18 cellular contexts compared by ENCODE assay signal in genomic region chr7:16123117-16123770, GRCh38.
DNase-seq lines count a peak whose midpoint lies in the region; TF ChIP-seq lines count a peak whose summit lies in the region.
"Had no signal": no experiment of that assay in that cellular context is flagged by ENCODE, and none has a peak within 500 bp of the region (broad histone marks: within the 10 kb centered on the region; RNA-seq: fewer than 3 reads in every experiment).

No MANE protein-coding gene starts in this region.

- POLR2A ChIA-PET in A673 (lab: Charles Lee; ENCODE audit: low non-redundant PET), result interaction anchor here (0.6 kb wide), 1 partner anchor 39 kb away, joined by 15 read pairs; no protein-coding TSS in a partner anchor
- POLR2A ChIA-PET in HEK293 (lab: Yijun Ruan, JAX), result no interaction called here

- no peak for TF ChIP-seq POLR2A in sigmoid colon (IDR thresholded peaks at IDR 0.05)

- H3K27me3 ChIP-seq in A673 (replicated peaks; ENCODE audit: insufficient read depth, low read depth, low read length, poor library complexity), result peaks cover 29% of the 10 kb centered on the region
- no peaks in the 10 kb centered on the region for H3K27me3 ChIP-seq in sigmoid colon

- H3K9me3 ChIP-seq in A673 (ENCODE audit: low read depth, low read length, poor library complexity, severe bottlenecking) (no peaks in the 10 kb centered on the region), HEK293 (ENCODE audit: control insufficient read depth, insufficient read depth, low read depth, low read length) (no peaks in the 10 kb centered on the region), SK-N-MC (ENCODE audit: low read depth, low read length) (peaks cover 9% of the 10 kb centered on the region), sigmoid colon (no peaks in the 10 kb centered on the region)
- H3K9me3 ChIP-seq: A549 had no signal

- CTCF ChIA-PET in A673 (lab: Charles Lee), result interaction anchor here (1.1 kb wide), 1 partner anchor 441 kb away, joined by 3 read pairs; no protein-coding TSS in a partner anchor
- CTCF ChIA-PET in HEK293 (lab: Yijun Ruan, JAX), result interaction anchor here (1.3 kb wide), 1 partner anchor 25 kb away, joined by 4 read pairs; no protein-coding TSS in a partner anchor

- intact Hi-C loops in A673 (cut with micrococcal nuclease; ENCODE audit: unreplicated experiment), result no loop called here
- intact Hi-C loops in sigmoid colon (cut with DNase I), result no loop called here

- H3K9ac ChIP-seq in SK-N-MC (ENCODE audit: insufficient read length), result no peak overlapping the region

- H3K4me1 ChIP-seq in A673 (ENCODE audit: insufficient read depth, low read length, poor library complexity, severe bottlenecking) (peaks cover 9% of the 10 kb centered on the region), HEK293 (ENCODE audit: control insufficient read depth, insufficient read depth, low read length) (no peaks in the 10 kb centered on the region), sigmoid colon (no peaks in the 10 kb centered on the region)
- H3K4me1 ChIP-seq: A549 had no signal

- H3K27ac ChIP-seq in A673 (ENCODE audit: low read depth, low read length, poor library complexity, severe bottlenecking), result no peak overlapping the region
- H3K27ac ChIP-seq in HEK293 (ENCODE audit: extremely low read depth, low read depth, low read length), result no peak overlapping the region
- H3K27ac ChIP-seq in SK-N-MC, result no peak overlapping the region
- H3K27ac ChIP-seq in coronary artery, result no peak overlapping the region
- H3K27ac ChIP-seq in sigmoid colon, result no peak overlapping the region
- H3K27ac ChIP-seq: A549 had no signal

- TF ChIP-seq EP300 in sigmoid colon (IDR thresholded peaks at IDR 0.05), result no peak

- DNase-seq in A673 (ENCODE audit: low spot score), result peak; percentile 70
- DNase-seq in NCI-H146 treated with DMSO at 0.1 percent for 48 hours (lab: John Stamatoyannopoulos, UW; ENCODE audit: unreplicated experiment), result peak; percentile 9
- DNase-seq in SK-N-MC (ENCODE audit: low read depth, low spot score), result peak; percentile 42
- DNase-seq in coronary artery (ENCODE audit: low spot score), result no peak
- no peak for DNase-seq in NCI-H82 treated with DMSO at 0.1 percent for 48 hours (lab: John Stamatoyannopoulos, UW; ENCODE audit: unreplicated experiment)
- DNase-seq in sigmoid colon, result no peak
- DNase-seq: 8988T; C1 segment of cervical spinal cord; Calu3; CD4-positive, alpha-beta memory T cell; COR-L47; DMS53; DMS79 treated with DMSO at 0.1 percent for 48 hours; GF-D8; GOT3; H7 had no signal

- BruUV-seq in A673 (replicated peaks; lab: Mats Ljungman, UMichigan), result no TSS peak

- H3K4me3 ChIP-seq in A673 (ENCODE audit: low read depth, low read length, poor library complexity, severe bottlenecking) (no peak overlapping the region), HEK293 (ENCODE audit: low read depth, low read length) (no peak overlapping the region), SK-N-MC (no peak overlapping the region), coronary artery (no peak overlapping the region), sigmoid colon (no peak overlapping the region)
- H3K4me3 ChIP-seq: A549 had no signal

- TF ChIP-seq CTCF in A673 (conservative IDR thresholded peaks at IDR 0.05; ENCODE audit: low read depth, low read length) (no peak), HEK293 (tag by site-specific recombination; IDR thresholded peaks at IDR 0.05) (no peak), coronary artery (IDR thresholded peaks at IDR 0.05) (no peak), sigmoid colon (IDR thresholded peaks at IDR 0.05) (no peak)

- WGBS in sigmoid colon, 2 donors, result 92 to 93% methylated on average over 4 of the region's 4 CpGs

- H3K36me3 ChIP-seq in A673 (ENCODE audit: insufficient read depth, low read length, poor library complexity, severe bottlenecking) (no peaks in the 10 kb centered on the region), HEK293 (ENCODE audit: control insufficient read depth in 2 of 2, insufficient read depth in 1 of 2, low read length in 2 of 2) (no peaks in the 10 kb centered on the region), SK-N-MC (ENCODE audit: insufficient read depth, low read length) (no peaks in the 10 kb centered on the region), sigmoid colon (peaks cover 0 to 2% (median 0%) of the 10 kb centered on the region in 4 donors)

TF ChIP-seq in HEK293, 187 proteins besides CTCF, POLR2A, EP300 and RAD21 (continues in another document):
- TF ChIP-seq ZNF19 (tag by site-specific recombination; IDR thresholded peaks at IDR 0.05; ENCODE audit: low read depth), result no peak
- TF ChIP-seq ZSCAN16 (tag by site-specific recombination; IDR thresholded peaks at IDR 0.05), result no peak
- no peak for TF ChIP-seq KLF7 (tag by site-specific recombination; IDR thresholded peaks at IDR 0.05; ENCODE audit: borderline replicate concordance)
- no peak for TF ChIP-seq ZNF280D (tag by site-specific recombination; IDR thresholded peaks at IDR 0.05)
- TF ChIP-seq KLF8 (tag by site-specific recombination; IDR thresholded peaks at IDR 0.05), result no peak
- TF ChIP-seq YY2 (tag by site-specific recombination; IDR thresholded peaks at IDR 0.05), result no peak
- no peak for TF ChIP-seq ZNF777 (tag by site-specific recombination; IDR thresholded peaks at IDR 0.05; ENCODE audit: borderline replicate concordance)
- peak; percentile 34; the same call in 1 of the 2 replicates for TF ChIP-seq GLI2 (tag by site-specific recombination; IDR thresholded peaks at IDR 0.05; ENCODE audit: borderline replicate concordance, low read depth)
- TF ChIP-seq ZNF707 (tag by site-specific recombination; IDR thresholded peaks at IDR 0.05), result no peak
- TF ChIP-seq, protein P1, sequence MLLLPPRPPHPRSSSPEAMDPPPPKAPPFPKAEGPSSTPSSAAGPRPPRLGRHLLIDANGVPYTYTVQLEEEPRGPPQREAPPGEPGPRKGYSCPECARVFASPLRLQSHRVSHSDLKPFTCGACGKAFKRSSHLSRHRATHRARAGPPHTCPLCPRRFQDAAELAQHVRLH (tag by site-specific recombination; IDR thresholded peaks at IDR 0.05), result no peak
- no peak for TF ChIP-seq ZNF558 (tag by site-specific recombination; IDR thresholded peaks at IDR 0.05)
- no peak for TF ChIP-seq HOXC10 (CRISPR knock-in tag; IDR thresholded peaks at IDR 0.05)
- TF ChIP-seq FEZF1 (tag by site-specific recombination; IDR thresholded peaks at IDR 0.05), result peak; percentile 25; the same call in 1 of the 2 replicates
- TF ChIP-seq ZNF548 (tag by site-specific recombination; IDR thresholded peaks at IDR 0.05), result no peak
- TF ChIP-seq, protein P2, sequence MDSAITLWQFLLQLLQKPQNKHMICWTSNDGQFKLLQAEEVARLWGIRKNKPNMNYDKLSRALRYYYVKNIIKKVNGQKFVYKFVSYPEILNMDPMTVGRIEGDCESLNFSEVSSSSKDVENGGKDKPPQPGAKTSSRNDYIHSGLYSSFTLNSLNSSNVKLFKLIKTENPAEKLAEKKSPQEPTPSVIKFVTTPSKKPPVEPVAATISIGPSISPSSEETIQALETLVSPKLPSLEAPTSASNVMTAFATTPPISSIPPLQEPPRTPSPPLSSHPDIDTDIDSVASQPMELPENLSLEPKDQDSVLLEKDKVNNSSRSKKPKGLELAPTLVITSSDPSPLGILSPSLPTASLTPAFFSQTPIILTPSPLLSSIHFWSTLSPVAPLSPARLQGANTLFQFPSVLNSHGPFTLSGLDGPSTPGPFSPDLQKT (IDR thresholded peaks at IDR 0.05; ENCODE audit: borderline replicate concordance, low read depth, low read length), result no peak
- TF ChIP-seq KLF10 (tag by site-specific recombination; IDR thresholded peaks at IDR 0.05), result no peak
- no peak for TF ChIP-seq ZNF530 (tag by site-specific recombination; IDR thresholded peaks at IDR 0.05; ENCODE audit: low read depth)
- TF ChIP-seq TCF7L2 (IDR thresholded peaks at IDR 0.05; ENCODE audit: borderline replicate concordance, low read depth, low read length), result peak; percentile 53; the same call in 1 of the 2 replicates
- no peak for TF ChIP-seq IKZF3 (tag by site-specific recombination; IDR thresholded peaks at IDR 0.05)
- TF ChIP-seq PATZ1 (tag by site-specific recombination; IDR thresholded peaks at IDR 0.05), result no peak

Comparison
In these comparisons a context has a peak if more than half of its experiments do, and no peak if none do; other contexts are left out.
1. DNase-seq: peak in A673 (single experiment), NCI-H146 treated with DMSO at 0.1 percent for 48 hours (single experiment) and SK-N-MC (single experiment); none in coronary artery (single experiment), NCI-H82 treated with DMSO at 0.1 percent for 48 hours (single experiment) and sigmoid colon (single experiment).